Comparison of ENCODE assay signal across 1 cellular context in the genomic region with DNA sequence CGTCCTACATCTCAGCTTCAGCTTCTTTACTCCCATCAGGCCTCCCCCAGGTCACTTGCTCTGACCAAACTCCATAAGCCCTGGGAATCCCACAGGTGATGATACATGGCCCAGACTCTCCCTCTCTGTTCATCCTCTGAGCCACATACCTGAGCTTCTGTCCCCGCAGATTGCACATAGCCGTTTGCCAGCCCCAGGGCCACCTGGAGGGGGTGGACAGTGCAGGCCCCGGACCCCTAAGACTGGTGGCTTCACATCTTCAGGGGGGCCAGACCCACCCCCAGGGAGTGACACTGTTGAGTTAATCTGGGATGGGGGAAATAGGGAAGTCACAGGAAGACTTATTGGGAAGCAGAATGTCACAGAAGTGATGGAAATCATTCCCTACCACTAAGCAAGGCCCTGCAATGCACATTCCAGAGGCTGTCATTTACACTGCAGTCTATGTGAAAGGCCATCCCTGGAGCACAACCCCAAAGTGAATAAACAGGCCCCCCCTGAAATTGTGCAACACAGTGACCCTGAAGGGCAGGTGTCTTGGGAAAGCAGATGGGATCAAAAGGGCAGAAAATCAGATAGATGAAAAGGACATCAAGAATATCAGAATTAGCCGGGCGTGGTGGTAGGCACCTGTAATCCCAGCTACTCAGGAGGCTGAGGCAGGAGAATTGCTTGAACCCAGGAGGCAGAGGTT.
TF ChIP-seq lines count a peak whose summit lies in the region.

No MANE protein-coding gene starts in this region.

TF ChIP-seq in HepG2, 621 proteins besides CTCF, POLR2A, EP300 and RAD21 (continues in another document):
- TF ChIP-seq, protein P1, sequence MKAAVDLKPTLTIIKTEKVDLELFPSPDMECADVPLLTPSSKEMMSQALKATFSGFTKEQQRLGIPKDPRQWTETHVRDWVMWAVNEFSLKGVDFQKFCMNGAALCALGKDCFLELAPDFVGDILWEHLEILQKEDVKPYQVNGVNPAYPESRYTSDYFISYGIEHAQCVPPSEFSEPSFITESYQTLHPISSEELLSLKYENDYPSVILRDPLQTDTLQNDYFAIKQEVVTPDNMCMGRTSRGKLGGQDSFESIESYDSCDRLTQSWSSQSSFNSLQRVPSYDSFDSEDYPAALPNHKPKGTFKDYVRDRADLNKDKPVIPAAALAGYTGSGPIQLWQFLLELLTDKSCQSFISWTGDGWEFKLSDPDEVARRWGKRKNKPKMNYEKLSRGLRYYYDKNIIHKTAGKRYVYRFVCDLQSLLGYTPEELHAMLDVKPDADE (CRISPR knock-in tag; IDR thresholded peaks at IDR 0.05), result no peak
- TF ChIP-seq ZBTB42 (CRISPR knock-in tag; IDR thresholded peaks at IDR 0.05) (no peak), MATR3 (CRISPR knock-in tag; IDR thresholded peaks at IDR 0.05) (no peak), FOSL2 (CRISPR knock-in tag; IDR thresholded peaks at IDR 0.05) (peak; percentile 81), ZZZ3 (CRISPR knock-in tag; IDR thresholded peaks at IDR 0.05; ENCODE audit: borderline replicate concordance) (0 out of 2 replicates have a peak, but pooled peaks have one; percentile 64), RFX1 (IDR thresholded peaks at IDR 0.05) (no peak), ELF3 (CRISPR knock-in tag; IDR thresholded peaks at IDR 0.05) (peak; percentile 86), SAP130 (CRISPR knock-in tag; IDR thresholded peaks at IDR 0.05; ENCODE audit: low read depth) (peak; percentile 98), IKZF1 (IDR thresholded peaks at IDR 0.05) (no peak), CBX5 (CRISPR knock-in tag; IDR thresholded peaks at IDR 0.05; ENCODE audit: borderline replicate concordance) (0 out of 2 replicates have a peak, but pooled peaks have one; percentile 36), EEA1 (CRISPR knock-in tag; IDR thresholded peaks at IDR 0.05; ENCODE audit: borderline replicate concordance) (no peak), ZNF563 (CRISPR knock-in tag; IDR thresholded peaks at IDR 0.05) (no peak), KAT8 (CRISPR knock-in tag; IDR thresholded peaks at IDR 0.05) (peak; percentile 78), HHEX (CRISPR knock-in tag; IDR thresholded peaks at IDR 0.05) (peak; percentile 82), SYNCRIP (IDR thresholded peaks at IDR 0.05; ENCODE audit: insufficient read depth, low read depth, low read length) (no peak), AGO1 (IDR thresholded peaks at IDR 0.05; ENCODE audit: low read depth, low read length, poor library complexity, severe bottlenecking) (no peak), CHCHD3 (CRISPR knock-in tag; IDR thresholded peaks at IDR 0.05) (no peak), TBP (CRISPR knock-in tag; IDR thresholded peaks at IDR 0.05) (no peak), NFKB2 (CRISPR knock-in tag; IDR thresholded peaks at IDR 0.05; ENCODE audit: borderline replicate concordance) (no peak), ZKSCAN1 (IDR thresholded peaks at IDR 0.05; ENCODE audit: low read length) (no peak), CBX2 (IDR thresholded peaks at IDR 0.05; ENCODE audit: low read depth, low read length) (no peak), CBX2 (CRISPR knock-in tag; IDR thresholded peaks at IDR 0.05; ENCODE audit: low read depth) (no peak), REPIN1 (CRISPR knock-in tag; IDR thresholded peaks at IDR 0.05; ENCODE audit: borderline replicate concordance, low read depth) (peak; percentile 50; the same call in 1 of the 2 replicates), JUNB (CRISPR knock-in tag; IDR thresholded peaks at IDR 0.05; ENCODE audit: borderline replicate concordance) (0 out of 2 replicates have a peak, but pooled peaks have one; percentile 4), HNRNPL (IDR thresholded peaks at IDR 0.05; ENCODE audit: low read depth, low read length) (no peak), TAF1 (CRISPR knock-in tag; IDR thresholded peaks at IDR 0.05) (peak; percentile 20; the same call in 1 of the 2 replicates), ZNF263 (CRISPR knock-in tag; IDR thresholded peaks at IDR 0.05) (peak; percentile 93), ZNF709 (CRISPR knock-in tag; IDR thresholded peaks at IDR 0.05) (no peak), LCORL (IDR thresholded peaks at IDR 0.05) (peak; percentile 84), LCORL (CRISPR knock-in tag; IDR thresholded peaks at IDR 0.05) (peak; percentile 98)
- TF ChIP-seq, protein P2, sequence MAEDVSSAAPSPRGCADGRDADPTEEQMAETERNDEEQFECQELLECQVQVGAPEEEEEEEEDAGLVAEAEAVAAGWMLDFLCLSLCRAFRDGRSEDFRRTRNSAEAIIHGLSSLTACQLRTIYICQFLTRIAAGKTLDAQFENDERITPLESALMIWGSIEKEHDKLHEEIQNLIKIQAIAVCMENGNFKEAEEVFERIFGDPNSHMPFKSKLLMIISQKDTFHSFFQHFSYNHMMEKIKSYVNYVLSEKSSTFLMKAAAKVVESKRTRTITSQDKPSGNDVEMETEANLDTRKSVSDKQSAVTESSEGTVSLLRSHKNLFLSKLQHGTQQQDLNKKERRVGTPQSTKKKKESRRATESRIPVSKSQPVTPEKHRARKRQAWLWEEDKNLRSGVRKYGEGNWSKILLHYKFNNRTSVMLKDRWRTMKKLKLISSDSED (CRISPR knock-in tag; IDR thresholded peaks at IDR 0.05), result no peak
- TF ChIP-seq, protein P3, sequence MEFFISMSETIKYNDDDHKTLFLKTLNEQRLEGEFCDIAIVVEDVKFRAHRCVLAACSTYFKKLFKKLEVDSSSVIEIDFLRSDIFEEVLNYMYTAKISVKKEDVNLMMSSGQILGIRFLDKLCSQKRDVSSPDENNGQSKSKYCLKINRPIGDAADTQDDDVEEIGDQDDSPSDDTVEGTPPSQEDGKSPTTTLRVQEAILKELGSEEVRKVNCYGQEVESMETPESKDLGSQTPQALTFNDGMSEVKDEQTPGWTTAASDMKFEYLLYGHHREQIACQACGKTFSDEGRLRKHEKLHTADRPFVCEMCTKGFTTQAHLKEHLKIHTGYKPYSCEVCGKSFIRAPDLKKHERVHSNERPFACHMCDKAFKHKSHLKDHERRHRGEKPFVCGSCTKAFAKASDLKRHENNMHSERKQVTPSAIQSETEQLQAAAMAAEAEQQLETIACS (CRISPR knock-in tag; IDR thresholded peaks at IDR 0.05), result no peak
- TF ChIP-seq, protein P4, sequence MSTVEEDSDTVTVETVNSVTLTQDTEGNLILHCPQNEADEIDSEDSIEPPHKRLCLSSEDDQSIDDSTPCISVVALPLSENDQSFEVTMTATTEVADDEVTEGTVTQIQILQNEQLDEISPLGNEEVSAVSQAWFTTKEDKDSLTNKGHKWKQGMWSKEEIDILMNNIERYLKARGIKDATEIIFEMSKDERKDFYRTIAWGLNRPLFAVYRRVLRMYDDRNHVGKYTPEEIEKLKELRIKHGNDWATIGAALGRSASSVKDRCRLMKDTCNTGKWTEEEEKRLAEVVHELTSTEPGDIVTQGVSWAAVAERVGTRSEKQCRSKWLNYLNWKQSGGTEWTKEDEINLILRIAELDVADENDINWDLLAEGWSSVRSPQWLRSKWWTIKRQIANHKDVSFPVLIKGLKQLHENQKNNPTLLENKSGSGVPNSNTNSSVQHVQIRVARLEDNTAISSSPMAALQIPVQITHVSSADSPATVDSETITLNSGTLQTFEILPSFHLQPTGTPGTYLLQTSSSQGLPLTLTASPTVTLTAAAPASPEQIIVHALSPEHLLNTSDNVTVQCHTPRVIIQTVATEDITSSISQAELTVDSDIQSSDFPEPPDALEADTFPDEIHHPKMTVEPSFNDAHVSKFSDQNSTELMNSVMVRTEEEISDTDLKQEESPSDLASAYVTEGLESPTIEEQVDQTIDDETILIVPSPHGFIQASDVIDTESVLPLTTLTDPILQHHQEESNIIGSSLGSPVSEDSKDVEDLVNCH (CRISPR knock-in tag; IDR thresholded peaks at IDR 0.05), result no peak
- TF ChIP-seq, protein P5, sequence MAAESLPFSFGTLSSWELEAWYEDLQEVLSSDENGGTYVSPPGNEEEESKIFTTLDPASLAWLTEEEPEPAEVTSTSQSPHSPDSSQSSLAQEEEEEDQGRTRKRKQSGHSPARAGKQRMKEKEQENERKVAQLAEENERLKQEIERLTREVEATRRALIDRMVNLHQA (CRISPR knock-in tag; IDR thresholded peaks at IDR 0.05), result no peak
- TF ChIP-seq, protein P6, sequence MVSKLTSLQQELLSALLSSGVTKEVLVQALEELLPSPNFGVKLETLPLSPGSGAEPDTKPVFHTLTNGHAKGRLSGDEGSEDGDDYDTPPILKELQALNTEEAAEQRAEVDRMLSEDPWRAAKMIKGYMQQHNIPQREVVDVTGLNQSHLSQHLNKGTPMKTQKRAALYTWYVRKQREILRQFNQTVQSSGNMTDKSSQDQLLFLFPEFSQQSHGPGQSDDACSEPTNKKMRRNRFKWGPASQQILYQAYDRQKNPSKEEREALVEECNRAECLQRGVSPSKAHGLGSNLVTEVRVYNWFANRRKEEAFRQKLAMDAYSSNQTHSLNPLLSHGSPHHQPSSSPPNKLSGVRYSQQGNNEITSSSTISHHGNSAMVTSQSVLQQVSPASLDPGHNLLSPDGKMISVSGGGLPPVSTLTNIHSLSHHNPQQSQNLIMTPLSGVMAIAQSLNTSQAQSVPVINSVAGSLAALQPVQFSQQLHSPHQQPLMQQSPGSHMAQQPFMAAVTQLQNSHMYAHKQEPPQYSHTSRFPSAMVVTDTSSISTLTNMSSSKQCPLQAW (CRISPR knock-in tag; IDR thresholded peaks at IDR 0.05), result peak; percentile 93
- TF ChIP-seq, protein P7, sequence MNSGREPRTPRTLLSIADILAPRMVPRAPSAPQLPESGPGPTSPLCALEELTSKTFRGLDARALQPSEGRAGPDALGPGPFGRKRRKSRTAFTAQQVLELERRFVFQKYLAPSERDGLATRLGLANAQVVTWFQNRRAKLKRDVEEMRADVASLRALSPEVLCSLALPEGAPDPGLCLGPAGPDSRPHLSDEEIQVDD (CRISPR knock-in tag; IDR thresholded peaks at IDR 0.05; ENCODE audit: borderline replicate concordance), result no peak
- TF ChIP-seq, protein P8, sequence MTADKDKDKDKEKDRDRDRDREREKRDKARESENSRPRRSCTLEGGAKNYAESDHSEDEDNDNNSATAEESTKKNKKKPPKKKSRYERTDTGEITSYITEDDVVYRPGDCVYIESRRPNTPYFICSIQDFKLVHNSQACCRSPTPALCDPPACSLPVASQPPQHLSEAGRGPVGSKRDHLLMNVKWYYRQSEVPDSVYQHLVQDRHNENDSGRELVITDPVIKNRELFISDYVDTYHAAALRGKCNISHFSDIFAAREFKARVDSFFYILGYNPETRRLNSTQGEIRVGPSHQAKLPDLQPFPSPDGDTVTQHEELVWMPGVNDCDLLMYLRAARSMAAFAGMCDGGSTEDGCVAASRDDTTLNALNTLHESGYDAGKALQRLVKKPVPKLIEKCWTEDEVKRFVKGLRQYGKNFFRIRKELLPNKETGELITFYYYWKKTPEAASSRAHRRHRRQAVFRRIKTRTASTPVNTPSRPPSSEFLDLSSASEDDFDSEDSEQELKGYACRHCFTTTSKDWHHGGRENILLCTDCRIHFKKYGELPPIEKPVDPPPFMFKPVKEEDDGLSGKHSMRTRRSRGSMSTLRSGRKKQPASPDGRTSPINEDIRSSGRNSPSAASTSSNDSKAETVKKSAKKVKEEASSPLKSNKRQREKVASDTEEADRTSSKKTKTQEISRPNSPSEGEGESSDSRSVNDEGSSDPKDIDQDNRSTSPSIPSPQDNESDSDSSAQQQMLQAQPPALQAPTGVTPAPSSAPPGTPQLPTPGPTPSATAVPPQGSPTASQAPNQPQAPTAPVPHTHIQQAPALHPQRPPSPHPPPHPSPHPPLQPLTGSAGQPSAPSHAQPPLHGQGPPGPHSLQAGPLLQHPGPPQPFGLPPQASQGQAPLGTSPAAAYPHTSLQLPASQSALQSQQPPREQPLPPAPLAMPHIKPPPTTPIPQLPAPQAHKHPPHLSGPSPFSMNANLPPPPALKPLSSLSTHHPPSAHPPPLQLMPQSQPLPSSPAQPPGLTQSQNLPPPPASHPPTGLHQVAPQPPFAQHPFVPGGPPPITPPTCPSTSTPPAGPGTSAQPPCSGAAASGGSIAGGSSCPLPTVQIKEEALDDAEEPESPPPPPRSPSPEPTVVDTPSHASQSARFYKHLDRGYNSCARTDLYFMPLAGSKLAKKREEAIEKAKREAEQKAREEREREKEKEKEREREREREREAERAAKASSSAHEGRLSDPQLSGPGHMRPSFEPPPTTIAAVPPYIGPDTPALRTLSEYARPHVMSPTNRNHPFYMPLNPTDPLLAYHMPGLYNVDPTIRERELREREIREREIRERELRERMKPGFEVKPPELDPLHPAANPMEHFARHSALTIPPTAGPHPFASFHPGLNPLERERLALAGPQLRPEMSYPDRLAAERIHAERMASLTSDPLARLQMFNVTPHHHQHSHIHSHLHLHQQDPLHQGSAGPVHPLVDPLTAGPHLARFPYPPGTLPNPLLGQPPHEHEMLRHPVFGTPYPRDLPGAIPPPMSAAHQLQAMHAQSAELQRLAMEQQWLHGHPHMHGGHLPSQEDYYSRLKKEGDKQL (CRISPR knock-in tag; IDR thresholded peaks at IDR 0.05; ENCODE audit: low read depth), result peak; percentile 87; the same call in 1 of the 2 replicates
- TF ChIP-seq, protein P9, sequence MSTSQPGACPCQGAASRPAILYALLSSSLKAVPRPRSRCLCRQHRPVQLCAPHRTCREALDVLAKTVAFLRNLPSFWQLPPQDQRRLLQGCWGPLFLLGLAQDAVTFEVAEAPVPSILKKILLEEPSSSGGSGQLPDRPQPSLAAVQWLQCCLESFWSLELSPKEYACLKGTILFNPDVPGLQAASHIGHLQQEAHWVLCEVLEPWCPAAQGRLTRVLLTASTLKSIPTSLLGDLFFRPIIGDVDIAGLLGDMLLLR (CRISPR knock-in tag; IDR thresholded peaks at IDR 0.05), result no peak
- TF ChIP-seq, protein P10, sequence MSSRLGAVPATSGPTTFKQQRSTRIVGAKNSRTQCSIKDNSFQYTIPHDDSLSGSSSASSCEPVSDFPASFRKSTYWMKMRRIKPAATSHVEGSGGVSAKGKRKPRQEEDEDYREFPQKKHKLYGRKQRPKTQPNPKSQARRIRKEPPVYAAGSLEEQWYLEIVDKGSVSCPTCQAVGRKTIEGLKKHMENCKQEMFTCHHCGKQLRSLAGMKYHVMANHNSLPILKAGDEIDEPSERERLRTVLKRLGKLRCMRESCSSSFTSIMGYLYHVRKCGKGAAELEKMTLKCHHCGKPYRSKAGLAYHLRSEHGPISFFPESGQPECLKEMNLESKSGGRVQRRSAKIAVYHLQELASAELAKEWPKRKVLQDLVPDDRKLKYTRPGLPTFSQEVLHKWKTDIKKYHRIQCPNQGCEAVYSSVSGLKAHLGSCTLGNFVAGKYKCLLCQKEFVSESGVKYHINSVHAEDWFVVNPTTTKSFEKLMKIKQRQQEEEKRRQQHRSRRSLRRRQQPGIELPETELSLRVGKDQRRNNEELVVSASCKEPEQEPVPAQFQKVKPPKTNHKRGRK (CRISPR knock-in tag; IDR thresholded peaks at IDR 0.05), result no peak
- TF ChIP-seq, protein P11, sequence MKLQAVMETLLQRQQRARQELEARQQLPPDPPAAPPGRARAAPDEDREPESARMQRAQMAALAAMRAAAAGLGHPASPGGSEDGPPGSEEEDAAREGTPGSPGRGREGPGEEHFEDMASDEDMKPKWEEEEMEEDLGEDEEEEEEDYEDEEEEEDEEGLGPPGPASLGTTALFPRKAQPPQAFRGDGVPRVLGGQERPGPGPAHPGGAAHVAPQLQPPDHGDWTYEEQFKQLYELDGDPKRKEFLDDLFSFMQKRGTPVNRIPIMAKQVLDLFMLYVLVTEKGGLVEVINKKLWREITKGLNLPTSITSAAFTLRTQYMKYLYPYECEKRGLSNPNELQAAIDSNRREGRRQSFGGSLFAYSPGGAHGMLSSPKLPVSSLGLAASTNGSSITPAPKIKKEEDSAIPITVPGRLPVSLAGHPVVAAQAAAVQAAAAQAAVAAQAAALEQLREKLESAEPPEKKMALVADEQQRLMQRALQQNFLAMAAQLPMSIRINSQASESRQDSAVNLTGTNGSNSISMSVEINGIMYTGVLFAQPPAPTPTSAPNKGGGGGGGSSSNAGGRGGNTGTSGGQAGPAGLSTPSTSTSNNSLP (IDR thresholded peaks at IDR 0.05; ENCODE audit: low read depth, low read length), result peak; percentile 94
